1 cellular context compared by ENCODE assay signal in the genomic region with DNA sequence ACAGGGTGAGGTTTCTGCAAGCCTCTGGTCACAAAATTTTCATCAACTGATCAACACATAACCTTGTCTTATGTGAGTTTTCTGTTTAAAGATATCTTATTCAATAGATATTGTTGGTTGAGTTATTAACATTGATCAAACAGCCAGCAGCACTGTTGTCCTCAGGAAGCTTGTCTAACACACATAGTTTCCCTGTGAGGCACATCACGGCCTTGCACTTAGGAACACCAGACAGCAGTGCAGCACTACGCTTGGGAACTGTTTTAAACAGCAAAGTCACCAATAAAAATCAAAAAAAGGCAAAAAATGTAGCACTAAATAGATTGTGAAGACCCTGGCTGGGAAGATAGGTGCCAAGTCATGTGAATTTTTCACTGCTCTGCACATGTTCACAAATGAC.
TF ChIP-seq lines count a peak whose summit lies in the region.

No MANE protein-coding gene starts in this region.

TF ChIP-seq in HepG2, 621 proteins besides CTCF, POLR2A, EP300 and RAD21:
- TF ChIP-seq TAF15 (IDR thresholded peaks at IDR 0.05; ENCODE audit: low read depth, low read length, poor library complexity, severe bottlenecking) = no peak
- no peak for TF ChIP-seq ZBTB42 (CRISPR knock-in tag; IDR thresholded peaks at IDR 0.05)
- no peak for TF ChIP-seq HNRNPLL (IDR thresholded peaks at IDR 0.05; ENCODE audit: low read depth, low read length, poor library complexity, severe bottlenecking)
- TF ChIP-seq, protein P1, sequence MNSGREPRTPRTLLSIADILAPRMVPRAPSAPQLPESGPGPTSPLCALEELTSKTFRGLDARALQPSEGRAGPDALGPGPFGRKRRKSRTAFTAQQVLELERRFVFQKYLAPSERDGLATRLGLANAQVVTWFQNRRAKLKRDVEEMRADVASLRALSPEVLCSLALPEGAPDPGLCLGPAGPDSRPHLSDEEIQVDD (CRISPR knock-in tag; IDR thresholded peaks at IDR 0.05; ENCODE audit: borderline replicate concordance) = no peak
- TF ChIP-seq, protein P2, sequence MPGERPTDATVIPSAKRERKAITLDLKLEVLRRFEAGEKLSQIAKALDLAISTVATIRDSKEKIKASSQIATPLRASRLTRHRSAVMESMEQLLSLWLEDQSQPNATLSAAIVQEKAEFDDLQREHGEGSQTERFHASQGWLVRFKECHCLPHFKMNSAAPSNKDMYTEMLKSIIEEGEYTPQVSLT (CRISPR knock-in tag; IDR thresholded peaks at IDR 0.05; ENCODE audit: borderline replicate concordance, low read depth) = no peak
- TF ChIP-seq ZNF7 (CRISPR knock-in tag; IDR thresholded peaks at IDR 0.05) = 0 out of 2 replicates have a peak, but pooled peaks have one; percentile 20
- no peak for TF ChIP-seq SRY (CRISPR knock-in tag; IDR thresholded peaks at IDR 0.05)
- TF ChIP-seq, protein P3, sequence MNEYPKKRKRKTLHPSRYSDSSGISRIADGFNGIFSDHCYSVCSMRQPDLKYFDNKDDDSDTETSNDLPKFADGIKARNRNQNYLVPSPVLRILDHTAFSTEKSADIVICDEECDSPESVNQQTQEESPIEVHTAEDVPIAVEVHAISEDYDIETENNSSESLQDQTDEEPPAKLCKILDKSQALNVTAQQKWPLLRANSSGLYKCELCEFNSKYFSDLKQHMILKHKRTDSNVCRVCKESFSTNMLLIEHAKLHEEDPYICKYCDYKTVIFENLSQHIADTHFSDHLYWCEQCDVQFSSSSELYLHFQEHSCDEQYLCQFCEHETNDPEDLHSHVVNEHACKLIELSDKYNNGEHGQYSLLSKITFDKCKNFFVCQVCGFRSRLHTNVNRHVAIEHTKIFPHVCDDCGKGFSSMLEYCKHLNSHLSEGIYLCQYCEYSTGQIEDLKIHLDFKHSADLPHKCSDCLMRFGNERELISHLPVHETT (CRISPR knock-in tag; conservative IDR thresholded peaks at IDR 0.05) = no peak
- TF ChIP-seq ZNF772 (CRISPR knock-in tag; IDR thresholded peaks at IDR 0.05) = no peak
- 0 out of 2 replicates have a peak, but pooled peaks have one; percentile 17 for TF ChIP-seq SALL1 (CRISPR knock-in tag; IDR thresholded peaks at IDR 0.05)
- no peak for TF ChIP-seq SETDB1 (CRISPR knock-in tag; IDR thresholded peaks at IDR 0.05; ENCODE audit: borderline replicate concordance)
- no peak for TF ChIP-seq ZBTB26 (CRISPR knock-in tag; IDR thresholded peaks at IDR 0.05; ENCODE audit: borderline replicate concordance)
- TF ChIP-seq PAXIP1 (CRISPR knock-in tag; conservative IDR thresholded peaks at IDR 0.05) = peak; percentile 41; the same call in 1 of the 2 replicates
- no peak for TF ChIP-seq U2AF1 (optimal IDR thresholded peaks at IDR 0.05; ENCODE audit: low read depth, low read length)
